Comparison of ENCODE assay signal across 12 cellular contexts in genomic region chr21:31351438-31351837, GRCh38. TPM values are rescaled to one million over a fixed set of nuclear protein-coding genes. Genes with fewer than 3 reads are reported as not detected.
A peak's percentile ranks its signal among the peaks of the same experiment; 100 is the strongest.
DNase-seq lines count a peak whose midpoint lies in the region; ATAC-seq, FAIRE-seq and TF ChIP-seq lines count a peak whose summit lies in the region.
"Had no signal": no experiment of that assay in that cellular context is flagged by ENCODE, and none has a peak within 500 bp of the region (broad histone marks: within the 10 kb centered on the region; RNA-seq: fewer than 3 reads in every experiment).

No MANE protein-coding gene starts in this region.

- no TSS peak for BruUV-seq in PC-9 (replicated peaks; lab: Mats Ljungman, UMichigan)

- H3K4me2 ChIP-seq in GM23338, result no peak overlapping the region
- peak overlapping the region; percentile 22 for H3K4me2 ChIP-seq in PC-9

- H3K4me1 ChIP-seq in GM23338 (ENCODE audit: insufficient read depth), result no peaks in the 10 kb centered on the region
- H3K4me1 ChIP-seq in PC-9 (replicated peaks; ENCODE audit: insufficient read depth), result peaks cover 65% of the 10 kb centered on the region
- H3K4me1 ChIP-seq: ascending aorta, sigmoid colon had no signal

- FAIRE-seq in bronchial epithelial cell (lab: Jason Lieb, UNC), result no peak
- FAIRE-seq: endometrium had no signal

- CTCF ChIA-PET in PC-9 (lab: Charles Lee), result no interaction called here

- H3K4me1 Mint-ChIP-seq in GM23338 (peaks cover 2% of the 10 kb centered on the region; the same call in 2 of the 3 replicates), osteocyte (ENCODE audit: unreplicated experiment) (peaks cover 27% of the 10 kb centered on the region)

- H3F3A ChIP-seq in GM23338 (replicated peaks; ENCODE audit: low read depth) (no peaks in the 10 kb centered on the region), PC-9 (ENCODE audit: insufficient read depth, low read depth) (peaks cover 55% of the 10 kb centered on the region)

- H3K9me3 ChIP-seq in PC-9 (ENCODE audit: insufficient read depth, low read depth), result no peaks in the 10 kb centered on the region
- H3K9me3 ChIP-seq: ascending aorta, sigmoid colon had no signal

- H3K4me3 Mint-ChIP-seq in GM23338 (no peak overlapping the region), osteocyte (ENCODE audit: unreplicated experiment) (no peak overlapping the region)

- no peak for TF ChIP-seq CTCF in GM23338 (conservative IDR thresholded peaks at IDR 0.05; ENCODE audit: low read depth in 2 of 2)
- TF ChIP-seq CTCF in PC-9 (conservative IDR thresholded peaks at IDR 0.05), result no peak
- TF ChIP-seq CTCF in bronchial epithelial cell (IDR thresholded peaks at IDR 0.05; ENCODE audit: insufficient read depth, low read length, severe bottlenecking), result no peak
- TF ChIP-seq CTCF in osteocyte (IDR thresholded peaks at IDR 0.05), result no peak

- H4K20me1 ChIP-seq in GM23338 (replicated peaks; ENCODE audit: insufficient read depth) (no peaks in the 10 kb centered on the region), PC-9 (ENCODE audit: insufficient read depth) (no peaks in the 10 kb centered on the region)

- no peaks in the 10 kb centered on the region for H3K36me3 Mint-ChIP-seq in GM23338 (ENCODE audit: low read depth)
- H3K36me3 Mint-ChIP-seq in osteocyte (ENCODE audit: unreplicated experiment), result no peaks in the 10 kb centered on the region

- no peak overlapping the region for H3K27ac ChIP-seq in GM23338 (ENCODE audit: low read depth)
- H3K27ac ChIP-seq in PC-9, result peak overlapping the region; percentile 81
- H3K27ac ChIP-seq: ascending aorta, sigmoid colon had no signal

- TF ChIP-seq POLR2A in GM18505 (IDR thresholded peaks at IDR 0.05; ENCODE audit: borderline replicate concordance, extremely low read depth, insufficient read depth, insufficient read length), result no peak

- H3K36me3 ChIP-seq in GM23338 (ENCODE audit: insufficient read depth), result no peaks in the 10 kb centered on the region
- H3K36me3 ChIP-seq in PC-9 (ENCODE audit: low read depth), result no peaks in the 10 kb centered on the region
- no peaks in the 10 kb centered on the region for H3K36me3 ChIP-seq in bronchial epithelial cell (ENCODE audit: control insufficient read depth, insufficient read depth, low read length)
- H3K36me3 ChIP-seq: ascending aorta, sigmoid colon had no signal

- H3K27me3 Mint-ChIP-seq in GM23338 (ENCODE audit: insufficient read depth, low read depth, poor library complexity), result peaks cover 5% of the 10 kb centered on the region
- H3K27me3 Mint-ChIP-seq in osteocyte (ENCODE audit: unreplicated experiment), result no peaks in the 10 kb centered on the region

- intact Hi-C loops in PC-9 (cut with micrococcal nuclease; ENCODE audit: unreplicated experiment), result loop anchor here (1.0 kb wide), 2 partner anchors 132 to 151 kb away; no protein-coding TSS in a partner anchor

- H3K79me2 ChIP-seq in GM23338 (replicated peaks; ENCODE audit: insufficient read depth), result no peaks in the 10 kb centered on the region
- no peaks in the 10 kb centered on the region for H3K79me2 ChIP-seq in PC-9 (ENCODE audit: low read depth)

- DNase-seq in GM23338 (ENCODE audit: low spot score), result peak; percentile 29
- DNase-seq in PC-9, result peak; percentile 73 to 91
- DNase-seq in bronchial epithelial cell (ENCODE audit: low read depth), result peak; percentile 80
- no peak for DNase-seq in osteocyte (ENCODE audit: extremely low spot score, unreplicated experiment)
- DNase-seq in SKM-1 (lab: John Stamatoyannopoulos, UW; ENCODE audit: unreplicated experiment), result no peak
- no peak for DNase-seq in hepatic stellate cell (ENCODE audit: low spot score)
- DNase-seq: COR-L47, NCI-H1048, sigmoid colon had no signal

- no peaks in the 10 kb centered on the region for H3K9me3 Mint-ChIP-seq in GM23338
- no peaks in the 10 kb centered on the region for H3K9me3 Mint-ChIP-seq in osteocyte (ENCODE audit: unreplicated experiment)

- POLR2A ChIA-PET in PC-9 (lab: Charles Lee; ENCODE audit: unreplicated experiment), result interaction anchor here (0.6 kb wide), 1 partner anchor 91 kb away, joined by 8 read pairs; no protein-coding TSS in a partner anchor

- H3K27me3 ChIP-seq in GM23338 (ENCODE audit: insufficient read depth) (no peaks in the 10 kb centered on the region), PC-9 (ENCODE audit: insufficient read depth, low read depth) (no peaks in the 10 kb centered on the region), bronchial epithelial cell (ENCODE audit: control insufficient read depth, insufficient read depth, low read length) (no peaks in the 10 kb centered on the region)
- H3K27me3 ChIP-seq: ascending aorta, sigmoid colon had no signal

- no peak overlapping the region for H3K4me3 ChIP-seq in GM23338
- no peak overlapping the region for H3K4me3 ChIP-seq in PC-9
- no peak overlapping the region for H3K4me3 ChIP-seq in bronchial epithelial cell (ENCODE audit: low read depth, low read length)
- H3K4me3 ChIP-seq: ascending aorta, sigmoid colon had no signal

- H2AFZ ChIP-seq in GM23338 (no peak overlapping the region), PC-9 (no peak overlapping the region)

- no peak; the same call in 2 of the 3 replicates for ATAC-seq in GM23338
- no peak for ATAC-seq in GM18505 (IDR thresholded peaks at IDR 0.05; ENCODE audit: unreplicated experiment)

- no peaks in the 10 kb centered on the region for H3K9me2 ChIP-seq in GM23338 (ENCODE audit: insufficient read depth)
- no peaks in the 10 kb centered on the region for H3K9me2 ChIP-seq in PC-9 (ENCODE audit: insufficient read depth)

- H3K27ac Mint-ChIP-seq in GM23338, result no peak overlapping the region; the same call in 1 of the 2 replicates
- peak overlapping the region; percentile 57 for H3K27ac Mint-ChIP-seq in osteocyte (ENCODE audit: unreplicated experiment)

TF ChIP-seq in GM23338, 12 proteins besides CTCF, POLR2A, EP300 and RAD21:
- TF ChIP-seq POLR2AphosphoS5 (IDR thresholded peaks at IDR 0.05; ENCODE audit: low read depth) (no peak), ETS1 (IDR thresholded peaks at IDR 0.05) (no peak), ZNF331 (CRISPR knock-in tag; IDR thresholded peaks at IDR 0.05; ENCODE audit: low read depth) (no peak), JUNB (IDR thresholded peaks at IDR 0.05; ENCODE audit: unreplicated experiment) (no peak), REST (IDR thresholded peaks at IDR 0.05; ENCODE audit: unreplicated experiment) (no peak), STAT1 (IDR thresholded peaks at IDR 0.05; ENCODE audit: unreplicated experiment) (no peak), NANOG (IDR thresholded peaks at IDR 0.05; ENCODE audit: borderline replicate concordance) (no peak), EZH2phosphoT487 (IDR thresholded peaks at IDR 0.05; ENCODE audit: unreplicated experiment) (no peak), CREB1 (CRISPR knock-in tag; IDR thresholded peaks at IDR 0.05; ENCODE audit: low read depth) (no peak), ZNF114 (CRISPR knock-in tag; IDR thresholded peaks at IDR 0.05) (no peak), EZH2 (IDR thresholded peaks at IDR 0.05; ENCODE audit: low read depth, unreplicated experiment) (no peak)

RNA-seq across cellular contexts. Expression of gene TIAM1, which starts 7.4 kb away (rescaled TPM):
- 15.8 and 20.0 TPM in 2 replicates for total RNA-seq in GM23338 (2014; rRNA removed; shearing (Covaris generic))
- polyA plus RNA-seq in GM23338 (2016; fragmentation: Nextera tagmentation; extraction: Ambion mirVana), result 18.4 and 18.5 TPM in 2 replicates
- total RNA-seq in PC-9 (2021), result 19.7 and 22.5 TPM in 2 replicates
- 8.4 and 31.6 TPM in 2 replicates for total RNA-seq in bronchial epithelial cell
- total RNA-seq in osteocyte, result 16.7 and 17.7 TPM in 2 replicates

Comparison
In these comparisons a context has a peak if more than half of its experiments do, and no peak if none do; other contexts are left out.
1. DNase-seq: peak in GM23338 (single experiment), PC-9 (2 of 2) and bronchial epithelial cell (single experiment); none in osteocyte (single experiment), SKM-1 (single experiment) and hepatic stellate cell (single experiment).